Comparison of ENCODE assay signal across 16 cellular contexts in the genomic region with DNA sequence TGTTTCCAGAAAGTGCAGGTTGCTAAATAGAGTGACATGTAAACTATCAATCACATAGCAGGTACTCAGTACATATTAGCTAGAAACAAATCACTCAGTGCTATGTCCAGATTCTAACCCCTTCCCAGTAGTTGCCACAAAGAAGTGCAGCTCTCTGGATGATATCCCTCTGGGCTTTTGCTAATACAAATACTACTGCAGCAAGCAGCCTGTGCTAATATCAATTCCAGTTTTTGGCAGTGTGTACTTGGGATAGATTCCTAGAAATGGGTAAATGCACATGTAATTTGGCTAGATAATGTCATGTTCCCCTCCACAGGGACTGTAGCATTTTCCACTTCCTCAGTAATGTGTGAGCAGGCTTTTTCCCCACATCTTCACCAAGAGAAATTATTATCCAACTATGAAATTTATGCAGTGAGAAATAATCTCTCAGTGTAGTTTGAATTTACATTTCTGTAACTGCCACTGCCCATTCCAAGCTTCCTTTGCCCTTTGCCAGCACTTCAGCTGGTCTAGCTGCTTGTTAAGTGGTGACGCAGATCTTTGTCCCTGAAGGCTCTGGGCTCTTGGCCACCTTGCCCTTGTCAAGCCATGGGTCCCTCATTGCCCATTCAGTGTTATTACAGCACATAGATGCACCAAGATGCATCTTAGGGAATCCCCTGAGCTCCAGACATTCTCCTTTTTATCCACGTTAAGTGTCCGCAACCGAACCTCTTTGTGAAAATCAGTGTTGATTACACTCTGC.
DNase-seq lines count a peak whose midpoint lies in the region; ATAC-seq and TF ChIP-seq lines count a peak whose summit lies in the region.
"Had no signal": no experiment of that assay in that cellular context is flagged by ENCODE, and none has a peak within 500 bp of the region (broad histone marks: within the 10 kb centered on the region; RNA-seq: fewer than 3 reads in every experiment).

No MANE protein-coding gene starts in this region.

- H3K9me2 ChIP-seq in SK-N-SH = no peaks in the 10 kb centered on the region

- ATAC-seq in Right ventricle myocardium inferior = peak; percentile 54
- peak; percentile 45 for ATAC-seq in body of pancreas
- ATAC-seq in HG03469 (IDR thresholded peaks at IDR 0.05; ENCODE audit: unreplicated experiment) = no peak
- ATAC-seq: A549 had no signal

- H3K27ac ChIP-seq in body of pancreas (peak overlapping the region in 1 of 4 donors; percentile 57), right atrium auricular region (no peak overlapping the region), SK-N-SH (ENCODE audit: low read depth in 2 of 2, low read length in 1 of 2) (no peak overlapping the region)
- H3K27ac ChIP-seq: 22Rv1, A549, BLaER1 had no signal

- H3K4me2 ChIP-seq in SK-N-SH = no peak overlapping the region
- H3K4me2 ChIP-seq: A549, BLaER1 had no signal

- no peak overlapping the region for H3K4me3 ChIP-seq in body of pancreas
- H3K4me3 ChIP-seq in right atrium auricular region = no peak overlapping the region
- no peak overlapping the region for H3K4me3 ChIP-seq in SK-N-SH (ENCODE audit: low read depth in 2 of 2, low read length in 1 of 2)
- H3K4me3 ChIP-seq: A549, BLaER1 had no signal

- WGBS in body of pancreas, 2 donors = 75 to 77% methylated on average over 4 of the region's 4 CpGs
- 84% methylated on average over 4 of the region's 4 CpGs for WGBS in SK-N-SH (ENCODE audit: low lambda C conversion rate)

- H3K9me3 ChIP-seq in body of pancreas (no peaks in the 10 kb centered on the region), right atrium auricular region (no peaks in the 10 kb centered on the region), SK-N-SH (no peaks in the 10 kb centered on the region)
- H3K9me3 ChIP-seq: A549, BLaER1 had no signal

- no peak for TF ChIP-seq POLR2A in body of pancreas (IDR thresholded peaks at IDR 0.05)

- CTCF ChIA-PET in SK-N-SH (lab: Yijun Ruan, JAX) = interaction anchor here (1.8 kb wide), 1 partner anchor 101 kb away, joined by 5 read pairs; no protein-coding TSS in a partner anchor

- H3K79me2 ChIP-seq in SK-N-SH (ENCODE audit: insufficient read depth) = no peaks in the 10 kb centered on the region

- no peaks in the 10 kb centered on the region for H3F3A ChIP-seq in SK-N-SH (replicated peaks; ENCODE audit: insufficient read depth)

- H3K9ac ChIP-seq in SK-N-SH = no peak overlapping the region
- H3K9ac ChIP-seq: BLaER1 had no signal

- no peaks in the 10 kb centered on the region for H4K20me1 ChIP-seq in SK-N-SH (ENCODE audit: insufficient read depth)
- H4K20me1 ChIP-seq: BLaER1 had no signal

- DNase-seq in Right ventricle myocardium inferior (ENCODE audit: missing footprints) = no peak
- DNase-seq in cardiac septum (ENCODE audit: low spot score) = no peak
- DNase-seq in body of pancreas = peak; percentile 38 to 80 (median 52)
- DNase-seq in right atrium auricular region (ENCODE audit: low spot score) = peak; percentile 44
- DNase-seq in mucosa of gallbladder (ENCODE audit: low spot score) = no peak
- DNase-seq in SK-N-SH = no peak
- DNase-seq: AML-193; Calu3; CD4-positive, alpha-beta memory T cell; DMS79 treated with DMSO at 0.1 percent for 48 hours; GF-D8; H9 had no signal

- H3K4me1 ChIP-seq in body of pancreas = peaks cover 17% of the 10 kb centered on the region
- H3K4me1 ChIP-seq in right atrium auricular region = no peaks in the 10 kb centered on the region
- H3K4me1 ChIP-seq in SK-N-SH (ENCODE audit: control insufficient read depth in 1 of 2, insufficient read depth in 2 of 2, low read depth in 1 of 2, low read length in 1 of 2) = peaks cover 0 to 19% of the 10 kb centered on the region in 2 experiments; a peak in 2 of 4 replicates
- H3K4me1 ChIP-seq: A549, BLaER1 had no signal

- no peak for TF ChIP-seq CTCF in body of pancreas (IDR thresholded peaks at IDR 0.05)
- no peak for TF ChIP-seq CTCF in right atrium auricular region (IDR thresholded peaks at IDR 0.05)
- no peak for TF ChIP-seq CTCF in SK-N-SH (IDR thresholded peaks at IDR 0.05)

- TF ChIP-seq EP300 in SK-N-SH (IDR thresholded peaks at IDR 0.05; ENCODE audit: borderline replicate concordance in 1 of 2, low read depth in 1 of 2, low read length in 1 of 2) = no peak

- intact Hi-C loops in Right ventricle myocardium inferior (cut with DNase I) (no loop called here), cardiac septum (cut with DNase I) (no loop called here), body of pancreas (cut with DNase I) (no loop called here)

- H3K27me3 ChIP-seq in body of pancreas (no peaks in the 10 kb centered on the region), right atrium auricular region (no peaks in the 10 kb centered on the region), SK-N-SH (ENCODE audit: insufficient read depth) (peaks cover 37% of the 10 kb centered on the region; the same call in 1 of the 2 replicates)
- H3K27me3 ChIP-seq: BLaER1 had no signal

- TF ChIP-seq RAD21 in SK-N-SH (IDR thresholded peaks at IDR 0.05; ENCODE audit: low read length) = no peak

- H3K36me3 ChIP-seq in body of pancreas (replicated peaks in 1 of 2; ENCODE audit: insufficient read depth in 1 of 2, low read depth in 2 of 2) = no peaks in the 10 kb centered on the region
- no peaks in the 10 kb centered on the region for H3K36me3 ChIP-seq in right atrium auricular region
- H3K36me3 ChIP-seq in SK-N-SH (replicated peaks in 1 of 2; ENCODE audit: control insufficient read depth in 1 of 2, insufficient read depth in 2 of 2, low read length in 1 of 2) = no peaks in the 10 kb centered on the region
- H3K36me3 ChIP-seq: BLaER1 had no signal

- no peak overlapping the region for H2AFZ ChIP-seq in SK-N-SH (ENCODE audit: low read depth)

- POLR2A ChIA-PET in SK-N-SH (lab: Yijun Ruan, JAX) = no interaction called here

TF ChIP-seq in SK-N-SH, 30 proteins besides CTCF, POLR2A, EP300 and RAD21:
- no peak for TF ChIP-seq SIN3A (IDR thresholded peaks at IDR 0.05; ENCODE audit: borderline replicate concordance, low read depth, low read length)
- TF ChIP-seq, protein P1, sequence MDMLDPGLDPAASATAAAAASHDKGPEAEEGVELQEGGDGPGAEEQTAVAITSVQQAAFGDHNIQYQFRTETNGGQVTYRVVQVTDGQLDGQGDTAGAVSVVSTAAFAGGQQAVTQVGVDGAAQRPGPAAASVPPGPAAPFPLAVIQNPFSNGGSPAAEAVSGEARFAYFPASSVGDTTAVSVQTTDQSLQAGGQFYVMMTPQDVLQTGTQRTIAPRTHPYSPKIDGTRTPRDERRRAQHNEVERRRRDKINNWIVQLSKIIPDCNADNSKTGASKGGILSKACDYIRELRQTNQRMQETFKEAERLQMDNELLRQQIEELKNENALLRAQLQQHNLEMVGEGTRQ (IDR thresholded peaks at IDR 0.05; ENCODE audit: borderline replicate concordance, low read depth, low read length) = no peak
- TF ChIP-seq NRF1 (IDR thresholded peaks at IDR 0.05; ENCODE audit: low read depth, low read length) = no peak
- TF ChIP-seq, protein P2, sequence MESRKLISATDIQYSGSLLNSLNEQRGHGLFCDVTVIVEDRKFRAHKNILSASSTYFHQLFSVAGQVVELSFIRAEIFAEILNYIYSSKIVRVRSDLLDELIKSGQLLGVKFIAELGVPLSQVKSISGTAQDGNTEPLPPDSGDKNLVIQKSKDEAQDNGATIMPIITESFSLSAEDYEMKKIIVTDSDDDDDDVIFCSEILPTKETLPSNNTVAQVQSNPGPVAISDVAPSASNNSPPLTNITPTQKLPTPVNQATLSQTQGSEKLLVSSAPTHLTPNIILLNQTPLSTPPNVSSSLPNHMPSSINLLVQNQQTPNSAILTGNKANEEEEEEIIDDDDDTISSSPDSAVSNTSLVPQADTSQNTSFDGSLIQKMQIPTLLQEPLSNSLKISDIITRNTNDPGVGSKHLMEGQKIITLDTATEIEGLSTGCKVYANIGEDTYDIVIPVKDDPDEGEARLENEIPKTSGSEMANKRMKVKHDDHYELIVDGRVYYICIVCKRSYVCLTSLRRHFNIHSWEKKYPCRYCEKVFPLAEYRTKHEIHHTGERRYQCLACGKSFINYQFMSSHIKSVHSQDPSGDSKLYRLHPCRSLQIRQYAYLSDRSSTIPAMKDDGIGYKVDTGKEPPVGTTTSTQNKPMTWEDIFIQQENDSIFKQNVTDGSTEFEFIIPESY (IDR thresholded peaks at IDR 0.05; ENCODE audit: borderline replicate concordance, low read depth) = no peak
- no peak for TF ChIP-seq RXRA (IDR thresholded peaks at IDR 0.05; ENCODE audit: borderline replicate concordance, low read depth)
- no peak for TF ChIP-seq TAF1 (IDR thresholded peaks at IDR 0.05; ENCODE audit: borderline replicate concordance, low read depth, low read length)
- no peak for TF ChIP-seq TCF12 (IDR thresholded peaks at IDR 0.05)
- TF ChIP-seq FOXM1 (IDR thresholded peaks at IDR 0.05; ENCODE audit: low read depth) = no peak
- no peak for TF ChIP-seq TEAD4 (IDR thresholded peaks at IDR 0.05; ENCODE audit: borderline replicate concordance, insufficient read depth)
- no peak for TF ChIP-seq FOXJ3 (CRISPR knock-in tag; IDR thresholded peaks at IDR 0.05)
- no peak for TF ChIP-seq YY1 (IDR thresholded peaks at IDR 0.05; ENCODE audit: low read depth)
- no peak for TF ChIP-seq NFIC (IDR thresholded peaks at IDR 0.05; ENCODE audit: borderline replicate concordance)
TF ChIP-seq in SK-N-SH: peak in this region for 0.

Comparison
In these comparisons a context has a peak if more than half of its experiments do, and no peak if none do; other contexts are left out.
1. DNase-seq: peak in body of pancreas (4 of 4) and right atrium auricular region (single experiment); none in Right ventricle myocardium inferior (single experiment), cardiac septum (single experiment), mucosa of gallbladder (single experiment) and SK-N-SH (single experiment).